ENCODE assay signal across 13 cellular contexts in genomic region chr6:14671261-14671681, GRCh38.
A peak's percentile ranks its signal among the peaks of the same experiment; 100 is the strongest.
DNase-seq lines count a peak whose midpoint lies in the region; ATAC-seq lines count a peak whose summit lies in the region.
"Had no signal": no experiment of that assay in that cellular context is flagged by ENCODE, and none has a peak within 500 bp of the region (broad histone marks: within the 10 kb centered on the region; RNA-seq: fewer than 3 reads in every experiment).

No MANE protein-coding gene starts in this region.

- no peaks in the 10 kb centered on the region for H3K9me3 ChIP-seq in T-helper 17 cell (ENCODE audit: control insufficient read depth, low read length, poor library complexity, severe bottlenecking)

- H3K27ac Mint-ChIP-seq in T-helper 17 cell = no peak overlapping the region
- H3K27ac Mint-ChIP-seq: GM23338; naive thymus-derived CD4-positive, alpha-beta T cell; stimulated activated naive CD8-positive, alpha-beta T cell treated with anti-CD3 and anti-CD28 coated beads, Interleukin-15, Interleukin-2, amounts not matched to agents 100 ng/mL and 50 ng/mL, for 24 hours had no signal

- peaks cover 11% of the 10 kb centered on the region for H3K4me1 Mint-ChIP-seq in T-helper 17 cell

- DNase-seq in NCI-H82 (lab: John Stamatoyannopoulos, UW) (peak; percentile 63), NCI-H82 treated with DMSO at 0.1 percent for 48 hours (lab: John Stamatoyannopoulos, UW; ENCODE audit: unreplicated experiment) (no peak), T1000 (lab: John Stamatoyannopoulos, UW) (peak; percentile 13), glomerular visceral epithelial cell (ENCODE audit: extremely low spot score) (peak; percentile 93), stromal cell of bone marrow (ENCODE audit: low read depth) (peak; percentile 84), T-helper 17 cell (no peak), NCI-H146 (lab: John Stamatoyannopoulos, UW) (no peak), ureter (ENCODE audit: low spot score) (no peak)
- DNase-seq: ACHN; cortex of kidney; naive thymus-derived CD4-positive, alpha-beta T cell had no signal

- H3K27me3 Mint-ChIP-seq in T-helper 17 cell = no peaks in the 10 kb centered on the region
- H3K27me3 Mint-ChIP-seq: stimulated activated naive CD8-positive, alpha-beta T cell treated with anti-CD3 and anti-CD28 coated beads, Interleukin-15, Interleukin-2, amounts not matched to agents 100 ng/mL and 50 ng/mL, for 24 hours had no signal

- H3K36me3 Mint-ChIP-seq in T-helper 17 cell (ENCODE audit: low read depth) = no peaks in the 10 kb centered on the region
- H3K36me3 Mint-ChIP-seq: naive thymus-derived CD4-positive, alpha-beta T cell had no signal

- no peak for ATAC-seq in T-helper 17 cell
- ATAC-seq: GM23338; naive thymus-derived CD4-positive, alpha-beta T cell had no signal

- no peak overlapping the region for H3K4me3 Mint-ChIP-seq in T-helper 17 cell
- H3K4me3 Mint-ChIP-seq: GM23338; naive thymus-derived CD4-positive, alpha-beta T cell; stimulated activated naive CD8-positive, alpha-beta T cell treated with anti-CD3 and anti-CD28 coated beads, Interleukin-15, Interleukin-2, amounts not matched to agents 100 ng/mL and 50 ng/mL, for 24 hours had no signal

Comparison
In these comparisons a context has a peak if more than half of its experiments do, and no peak if none do; other contexts are left out.
1. DNase-seq: peak in NCI-H82 (single experiment), T1000 (single experiment), glomerular visceral epithelial cell (single experiment) and stromal cell of bone marrow (single experiment); none in NCI-H82 treated with DMSO at 0.1 percent for 48 hours (single experiment), T-helper 17 cell (0 of 3), NCI-H146 (single experiment) and ureter (single experiment).